8 cellular contexts compared by ENCODE assay signal in the genomic region with DNA sequence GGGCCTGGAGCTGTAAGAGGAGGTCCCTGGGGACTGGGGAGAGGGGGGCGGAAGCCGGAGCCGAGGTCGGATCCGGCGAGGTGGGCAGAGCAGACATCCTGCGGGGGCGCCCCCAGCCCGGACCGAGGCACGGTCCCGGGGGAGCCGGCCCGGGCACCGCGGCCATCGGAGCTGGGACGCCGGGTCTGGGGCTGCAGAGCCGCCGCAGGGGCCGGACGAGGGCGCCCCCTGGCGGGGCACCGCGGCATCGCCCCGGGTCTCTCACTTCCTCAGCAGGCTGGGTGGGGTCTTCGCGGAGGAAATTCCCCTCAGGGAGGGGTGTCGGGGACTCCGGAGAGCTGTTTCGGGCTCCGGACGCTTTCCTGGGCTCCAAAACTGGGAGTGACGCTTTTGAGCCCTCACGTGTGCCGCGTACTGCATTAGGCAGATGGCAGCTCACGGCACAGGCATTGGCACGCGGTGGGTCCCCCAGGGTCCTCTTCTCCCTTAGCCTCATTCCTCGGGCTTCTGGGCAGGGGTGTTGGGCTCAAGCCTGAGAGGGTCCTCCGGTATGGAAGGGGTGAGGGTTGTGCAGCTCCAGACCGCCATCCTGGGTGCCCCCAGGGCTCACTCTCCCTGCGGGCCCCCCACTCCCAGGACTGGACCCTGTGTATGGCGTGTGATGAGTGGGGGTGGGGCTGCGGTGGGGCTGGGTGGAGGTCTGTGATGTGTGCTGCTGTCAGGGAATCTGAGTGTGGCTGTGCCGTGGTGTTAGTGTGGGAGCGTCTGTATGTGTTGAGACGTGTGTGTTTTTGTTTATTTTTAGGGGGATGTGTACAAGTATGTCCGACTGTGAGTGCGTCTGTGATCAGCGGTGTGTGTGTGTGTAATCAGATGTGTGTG. TPM values are rescaled to one million over a fixed set of nuclear protein-coding genes. Genes with fewer than 3 reads are reported as not detected.
DNase-seq lines count a peak whose midpoint lies in the region; ATAC-seq and TF ChIP-seq lines count a peak whose summit lies in the region.

No MANE protein-coding gene starts in this region.

- H3K4ac ChIP-seq in IMR-90 (ENCODE audit: low read depth, low read length): no peak overlapping the region

- peak overlapping the region; percentile 85 for H2AK9ac ChIP-seq in IMR-90 (replicated peaks; ENCODE audit: low read depth, low read length, poor library complexity)

- no peak overlapping the region for H3K4me3 Mint-ChIP-seq in activated CD8-positive, alpha-beta T cell treated with anti-CD3 and anti-CD28 coated beads, Interleukin-2, amount 10 ng/mL, durations not matched to agents 7 days and 5 days
- peak overlapping the region in 7 of 10 donors; percentile 48 to 77 (median 57) for H3K4me3 Mint-ChIP-seq in naive thymus-derived CD4-positive, alpha-beta T cell

- no peak overlapping the region for H2BK20ac ChIP-seq in IMR-90 (ENCODE audit: low read depth, low read length)

- H3K4me2 ChIP-seq in IMR-90 (ENCODE audit: low read depth, low read length): peak overlapping the region; percentile 82

- H3K27ac ChIP-seq in IMR-90 (ENCODE audit: insufficient read depth, low read length) (no peak overlapping the region), upper lobe of right lung (no peak overlapping the region)
- no peak overlapping the region for H3K27ac ChIP-seq in naive thymus-derived CD4-positive, alpha-beta T cell (ENCODE audit: low read depth, low read length)

- ATAC-seq in IMR-90 (ENCODE audit: low read depth) (peak; percentile 60), upper lobe of right lung (peak; percentile 84), GM21737 (IDR thresholded peaks at IDR 0.05; ENCODE audit: unreplicated experiment) (no peak), GM18519 (IDR thresholded peaks at IDR 0.05; ENCODE audit: low FRiP score, unreplicated experiment) (no peak)
- peak; percentile 57 for ATAC-seq in activated CD8-positive, alpha-beta T cell treated with anti-CD3 and anti-CD28 coated beads, Interleukin-2, amount 10 ng/mL, durations not matched to agents 7 days and 5 days
- peak; percentile 69 for ATAC-seq in naive thymus-derived CD4-positive, alpha-beta T cell

- no peak for TF ChIP-seq POLR2A in IMR-90 (IDR thresholded peaks at IDR 0.05; ENCODE audit: low read depth, low read length)

- no peaks in the 10 kb centered on the region for H3K9me1 ChIP-seq in IMR-90 (ENCODE audit: insufficient read depth, low read length)

- H3K18ac ChIP-seq in IMR-90 (ENCODE audit: low read depth, low read length): no peak overlapping the region

- DNase-seq in DMS79 (lab: John Stamatoyannopoulos, UW) (peak; percentile 18), IMR-90 (no peak), epithelial cell of proximal tubule (ENCODE audit: low read depth) (no peak), upper lobe of right lung (peak; percentile 69)
- DNase-seq in activated CD8-positive, alpha-beta T cell treated with anti-CD3 and anti-CD28 coated beads, Interleukin-2, amount 10 ng/mL, durations not matched to agents 7 days and 5 days: peak; percentile 56
- DNase-seq in naive thymus-derived CD4-positive, alpha-beta T cell: peak in 7 of 9 donors; percentile 16 to 69 (median 38)

- H3K9ac ChIP-seq in IMR-90 (ENCODE audit: low read depth, low read length): no peak overlapping the region

- H3K9me3 ChIP-seq in IMR-90 (ENCODE audit: control insufficient read depth, insufficient read depth, low read length): peaks cover 3% of the 10 kb centered on the region; the same call in 1 of the 2 replicates
- H3K9me3 ChIP-seq in naive thymus-derived CD4-positive, alpha-beta T cell (ENCODE audit: control insufficient read depth in 2 of 3, low read length in 3 of 3): no peaks in the 10 kb centered on the region
- no peaks in the 10 kb centered on the region for H3K9me3 ChIP-seq in upper lobe of right lung

- H3K4me3 ChIP-seq in IMR-90 (ENCODE audit: insufficient read depth, low read depth, low read length) (peak overlapping the region; percentile 17; the same call in 1 of the 2 replicates), epithelial cell of proximal tubule (ENCODE audit: low read depth, low read length) (peak overlapping the region; percentile 37), upper lobe of right lung (peak overlapping the region; percentile 32)
- no peak overlapping the region for H3K4me3 ChIP-seq in naive thymus-derived CD4-positive, alpha-beta T cell (ENCODE audit: low read length)

- no peak overlapping the region for H4K91ac ChIP-seq in IMR-90 (ENCODE audit: insufficient read depth, low read depth, low read length)

- no peaks in the 10 kb centered on the region for H3K79me1 ChIP-seq in IMR-90 (ENCODE audit: low read depth in 1 of 2, low read length in 2 of 2)

- in situ Hi-C loops in IMR-90 (cut with MboI; ENCODE audit: low sequenced_read_pairs): no loop called here

- peak; percentile 72 for TF ChIP-seq RAD21 in IMR-90 (IDR thresholded peaks at IDR 0.05; ENCODE audit: low read length)

- TF ChIP-seq CTCF in IMR-90 (conservative IDR thresholded peaks at IDR 0.05; ENCODE audit: low read depth, low read length) (peak; percentile 78), epithelial cell of proximal tubule (conservative IDR thresholded peaks at IDR 0.05; ENCODE audit: low read depth, low read length) (peak; percentile 82), upper lobe of right lung (IDR thresholded peaks at IDR 0.05) (peak; percentile 90)

- no peaks in the 10 kb centered on the region for H3K36me3 Mint-ChIP-seq in activated CD8-positive, alpha-beta T cell treated with anti-CD3 and anti-CD28 coated beads, Interleukin-2, amount 10 ng/mL, durations not matched to agents 7 days and 5 days (ENCODE audit: low read depth)
- H3K36me3 Mint-ChIP-seq in naive thymus-derived CD4-positive, alpha-beta T cell: no peaks in the 10 kb centered on the region

- no peak overlapping the region for H2BK5ac ChIP-seq in IMR-90 (ENCODE audit: low read depth, low read length, poor library complexity, severe bottlenecking)

- H2AK5ac ChIP-seq in IMR-90 (ENCODE audit: low read depth, low read length): no peak overlapping the region

- no TSS peak for BruUV-seq in IMR-90 (replicated peaks; lab: Mats Ljungman, UMichigan)

- H2BK120ac ChIP-seq in IMR-90 (ENCODE audit: low read depth, low read length): no peak overlapping the region

- no peaks in the 10 kb centered on the region for H3K9me3 Mint-ChIP-seq in activated CD8-positive, alpha-beta T cell treated with anti-CD3 and anti-CD28 coated beads, Interleukin-2, amount 10 ng/mL, durations not matched to agents 7 days and 5 days (ENCODE audit: insufficient read depth)
- H3K9me3 Mint-ChIP-seq in naive thymus-derived CD4-positive, alpha-beta T cell: peaks cover 0 to 6% (median 0%) of the 10 kb centered on the region in 11 donors

- H3K27ac Mint-ChIP-seq in activated CD8-positive, alpha-beta T cell treated with anti-CD3 and anti-CD28 coated beads, Interleukin-2, amount 10 ng/mL, durations not matched to agents 7 days and 5 days: no peak overlapping the region
- H3K27ac Mint-ChIP-seq in naive thymus-derived CD4-positive, alpha-beta T cell: no peak overlapping the region

- no peak overlapping the region for H3K56ac ChIP-seq in IMR-90 (ENCODE audit: extremely low read depth, insufficient read depth, low read length)

- peak overlapping the region; percentile 38; the same call in 1 of the 2 replicates for H3K23ac ChIP-seq in IMR-90 (ENCODE audit: low read depth, low read length)

- H4K8ac ChIP-seq in IMR-90 (ENCODE audit: low read depth in 2 of 2, low read length in 2 of 2): no peak overlapping the region

- H4K20me1 ChIP-seq in IMR-90 (ENCODE audit: insufficient read depth, low read length): no peaks in the 10 kb centered on the region

- dilution Hi-C loops in IMR-90 (cut with HindIII; ENCODE audit: low sequenced_read_pairs, unreplicated experiment): no loop called here

- 9% methylated on average over 26 of the region's 55 CpGs; no CpG with 5 or more reads in 1 of the 2 experiments for WGBS in IMR-90 (ENCODE audit: extremely low coverage in 2 of 2, insufficient read length in 1 of 2), 2 experiments

- no peak overlapping the region for H2BK15ac ChIP-seq in IMR-90 (ENCODE audit: low read depth, low read length)

- POLR2A ChIA-PET in IMR-90 (lab: Charles Lee; ENCODE audit: unreplicated experiment): no interaction called here
- POLR2A ChIA-PET in activated CD8-positive, alpha-beta T cell treated with anti-CD3 and anti-CD28 coated beads, Interleukin-2, amount 10 ng/mL, durations not matched to agents 7 days and 5 days (lab: Charles Lee): no interaction called here
- POLR2A ChIA-PET in naive thymus-derived CD4-positive, alpha-beta T cell (lab: Charles Lee): no interaction called here

- H2AFZ ChIP-seq in IMR-90 (replicated peaks; ENCODE audit: low read length, poor library complexity): peak overlapping the region; percentile 72

- H3K36me3 ChIP-seq in IMR-90 (ENCODE audit: control insufficient read depth, insufficient read depth, low read length) (no peaks in the 10 kb centered on the region), upper lobe of right lung (no peaks in the 10 kb centered on the region)
- H3K36me3 ChIP-seq in naive thymus-derived CD4-positive, alpha-beta T cell (ENCODE audit: control insufficient read depth in 2 of 3, insufficient read depth in 3 of 3, low read length in 3 of 3): no peaks in the 10 kb centered on the region

- H3K4me1 Mint-ChIP-seq in activated CD8-positive, alpha-beta T cell treated with anti-CD3 and anti-CD28 coated beads, Interleukin-2, amount 10 ng/mL, durations not matched to agents 7 days and 5 days (ENCODE audit: low read depth): peaks cover 2% of the 10 kb centered on the region
- H3K4me1 Mint-ChIP-seq in naive thymus-derived CD4-positive, alpha-beta T cell: peaks cover 0 to 25% (median 8%) of the 10 kb centered on the region in 7 donors

- intact Hi-C loops in IMR-90 (cut with micrococcal nuclease) (loop anchor here (1.0 kb wide), 3 partner anchors 317 to 639 kb away; no protein-coding TSS in a partner anchor), upper lobe of right lung (cut with DNase I) (loop anchor here (5.0 kb wide), 1 partner anchor 499 kb away; no protein-coding TSS in a partner anchor)
- intact Hi-C loops in naive thymus-derived CD4-positive, alpha-beta T cell (cut with micrococcal nuclease): loop anchor here (1.0 to 5.0 kb wide), 2 partner anchors 497 to 639 kb away; no protein-coding TSS in a partner anchor

- CTCF ChIA-PET in IMR-90 (lab: Yijun Ruan, JAX): interaction anchor here (0.7 to 1.9 kb wide), 7 partner anchors 9 to 499 kb away, joined by 3 to 9 read pairs (median 5); no protein-coding TSS in a partner anchor
- CTCF ChIA-PET in activated CD8-positive, alpha-beta T cell treated with anti-CD3 and anti-CD28 coated beads, Interleukin-2, amount 10 ng/mL, durations not matched to agents 7 days and 5 days (lab: Charles Lee): interaction anchor here (0.8 to 3.4 kb wide), 30 partner anchors 9 to 687 kb away, joined by 3 to 40 read pairs (median 4); no protein-coding TSS in a partner anchor
- CTCF ChIA-PET in naive thymus-derived CD4-positive, alpha-beta T cell (lab: Charles Lee): interaction anchor here (0.6 to 1.3 kb wide), 2 partner anchors 167 to 497 kb away, joined by 3 to 4 read pairs; no protein-coding TSS in a partner anchor

- H3K27me3 ChIP-seq in IMR-90 (ENCODE audit: control insufficient read depth, insufficient read depth, low read length): peaks cover 80% of the 10 kb centered on the region
- peaks cover 0 to 8% of the 10 kb centered on the region in 2 donors for H3K27me3 ChIP-seq in naive thymus-derived CD4-positive, alpha-beta T cell (ENCODE audit: control insufficient read depth in 2 of 2, insufficient read depth in 2 of 2, low read length in 2 of 2)
- peaks cover 66% of the 10 kb centered on the region for H3K27me3 ChIP-seq in upper lobe of right lung

- no peak overlapping the region for H4K5ac ChIP-seq in IMR-90 (ENCODE audit: low read depth, low read length)

- H3K14ac ChIP-seq in IMR-90 (replicated peaks; ENCODE audit: low read depth, low read length): no peak overlapping the region

- H3K4me1 ChIP-seq in IMR-90 (ENCODE audit: control insufficient read depth, insufficient read depth, low read length): no peaks in the 10 kb centered on the region; the same call in 1 of the 2 replicates
- peaks cover 0 to 5% of the 10 kb centered on the region in 2 donors for H3K4me1 ChIP-seq in naive thymus-derived CD4-positive, alpha-beta T cell (ENCODE audit: control insufficient read depth in 2 of 2, insufficient read depth in 2 of 2, low read length in 2 of 2)
- H3K4me1 ChIP-seq in upper lobe of right lung: peaks cover 27% of the 10 kb centered on the region

- peaks cover 44% of the 10 kb centered on the region for H3K27me3 Mint-ChIP-seq in activated CD8-positive, alpha-beta T cell treated with anti-CD3 and anti-CD28 coated beads, Interleukin-2, amount 10 ng/mL, durations not matched to agents 7 days and 5 days (ENCODE audit: low read depth)
- H3K27me3 Mint-ChIP-seq in naive thymus-derived CD4-positive, alpha-beta T cell: peaks cover 61 to 82% (median 70%) of the 10 kb centered on the region in 5 donors

RNA-seq across cellular contexts. Expression of a gene that starts 29.6 kb away (rescaled TPM):
- total RNA-seq in IMR-90 (2012; rRNA removed) (not detected in 2 replicates), epithelial cell of proximal tubule (not detected in 2 replicates), upper lobe of right lung (not detected)
- polyA plus RNA-seq in IMR-90 (2012; rRNA removed): not detected in 2 replicates
- polyA plus RNA-seq in IMR-90 (2012; cell fraction: cytosol; rRNA removed): not detected in 2 replicates
- not detected in 2 replicates for polyA plus RNA-seq in IMR-90 (2012; cell fraction: nucleus; rRNA removed; ENCODE audit: low replicate concordance)
- total RNA-seq in activated CD8-positive, alpha-beta T cell treated with anti-CD3 and anti-CD28 coated beads, Interleukin-2, amount 10 ng/mL, durations not matched to agents 7 days and 5 days: not detected
- not detected for total RNA-seq in naive thymus-derived CD4-positive, alpha-beta T cell
- polyA plus RNA-seq in naive thymus-derived CD4-positive, alpha-beta T cell: not detected

Comparison
In these comparisons a context has a peak if more than half of its experiments do, and no peak if none do; other contexts are left out.
1. DNase-seq: peak in DMS79 (single experiment), activated CD8-positive, alpha-beta T cell treated with anti-CD3 and anti-CD28 coated beads, Interleukin-2, amount 10 ng/mL, durations not matched to agents 7 days and 5 days (single experiment), naive thymus-derived CD4-positive, alpha-beta T cell (7 of 9) and upper lobe of right lung (single experiment); none in IMR-90 (single experiment) and epithelial cell of proximal tubule (single experiment).
2. ATAC-seq: peak in IMR-90 (single experiment), activated CD8-positive, alpha-beta T cell treated with anti-CD3 and anti-CD28 coated beads, Interleukin-2, amount 10 ng/mL, durations not matched to agents 7 days and 5 days (single experiment), naive thymus-derived CD4-positive, alpha-beta T cell (single experiment) and upper lobe of right lung (single experiment); none in GM21737 (single experiment) and GM18519 (single experiment).
3. Peak in every context shown above with its lines, with median percentiles within 50 percentile points of each other: CTCF ChIP-seq.